ENCODE assay signal across 17 cellular contexts in the genomic region with DNA sequence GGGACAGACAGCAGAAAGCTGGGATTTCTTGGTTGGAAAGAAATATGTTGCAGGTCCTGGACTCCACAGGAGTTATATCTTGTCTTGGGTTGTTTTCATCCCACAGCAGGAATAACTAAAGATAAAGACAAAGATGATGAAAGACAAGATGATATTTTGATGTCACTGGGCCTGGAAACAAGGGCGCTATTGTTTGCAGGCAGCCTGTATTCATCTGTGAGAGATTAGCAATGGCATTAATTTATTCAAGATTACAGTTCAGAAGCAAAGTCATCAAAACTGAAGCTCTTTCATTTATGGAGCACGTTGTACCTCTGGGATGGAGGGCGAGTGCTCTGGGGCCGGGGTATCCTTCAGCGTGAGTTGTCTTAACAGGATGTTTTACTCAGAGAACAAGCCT.
DNase-seq lines count a peak whose midpoint lies in the region; ATAC-seq and TF ChIP-seq lines count a peak whose summit lies in the region.
"Had no signal": no experiment of that assay in that cellular context is flagged by ENCODE, and none has a peak within 500 bp of the region (broad histone marks: within the 10 kb centered on the region; RNA-seq: fewer than 3 reads in every experiment).

No MANE protein-coding gene starts in this region.

- H3K4me3 Mint-ChIP-seq in progenitor cell of endocrine pancreas (ENCODE audit: low read depth): no peak overlapping the region
- H3K4me3 Mint-ChIP-seq: CD4-positive, CD25-positive, alpha-beta regulatory T cell had no signal

- no peaks in the 10 kb centered on the region for H3K36me3 Mint-ChIP-seq in progenitor cell of endocrine pancreas (ENCODE audit: insufficient read depth)
- H3K36me3 Mint-ChIP-seq: CD4-positive, CD25-positive, alpha-beta regulatory T cell; CD8-positive, alpha-beta memory T cell had no signal

- H3K27ac Mint-ChIP-seq in progenitor cell of endocrine pancreas: peak overlapping the region; percentile 8
- H3K27ac Mint-ChIP-seq: CD4-positive, CD25-positive, alpha-beta regulatory T cell; CD8-positive, alpha-beta memory T cell had no signal

- no peak for TF ChIP-seq CTCF in heart right ventricle (IDR thresholded peaks at IDR 0.05)
- TF ChIP-seq CTCF in left ventricle myocardium inferior (IDR thresholded peaks at IDR 0.05; ENCODE audit: borderline replicate concordance): no peak
- no peak for TF ChIP-seq CTCF in progenitor cell of endocrine pancreas (IDR thresholded peaks at IDR 0.05; ENCODE audit: unreplicated experiment)

- no peaks in the 10 kb centered on the region for H3K27me3 Mint-ChIP-seq in progenitor cell of endocrine pancreas
- H3K27me3 Mint-ChIP-seq: CD8-positive, alpha-beta memory T cell had no signal

- H3K4me1 ChIP-seq in heart right ventricle (peaks cover 0 to 17% (median 8%) of the 10 kb centered on the region in 9 donors), left ventricle myocardium inferior (peaks cover 20% of the 10 kb centered on the region)
- H3K4me1 ChIP-seq: BE2C had no signal

- H3K9me3 Mint-ChIP-seq in progenitor cell of endocrine pancreas (ENCODE audit: low read depth): no peaks in the 10 kb centered on the region

- peaks cover 0 to 7% (median 0%) of the 10 kb centered on the region in 11 donors for H3K9me3 ChIP-seq in heart right ventricle
- H3K9me3 ChIP-seq in left ventricle myocardium inferior (replicated peaks): no peaks in the 10 kb centered on the region
- H3K9me3 ChIP-seq: BE2C, HAP-1 had no signal

- H3K27me3 ChIP-seq in heart right ventricle (no peaks in the 10 kb centered on the region), left ventricle myocardium inferior (ENCODE audit: low read depth) (no peaks in the 10 kb centered on the region)
- H3K27me3 ChIP-seq: BE2C had no signal

- 70 to 78% methylated on average over 5 of the region's 5 CpGs for WGBS in heart right ventricle, 2 donors

- H3K4me3 ChIP-seq in heart right ventricle (no peak overlapping the region), left ventricle myocardium inferior (no peak overlapping the region)
- H3K4me3 ChIP-seq: GM23248, HAP-1 had no signal

- no peaks in the 10 kb centered on the region for H3K36me3 ChIP-seq in heart right ventricle
- no peaks in the 10 kb centered on the region for H3K36me3 ChIP-seq in left ventricle myocardium inferior
- H3K36me3 ChIP-seq: BE2C, HAP-1 had no signal

- intact Hi-C loops in heart right ventricle (cut with DNase I) (no loop called here), cardiac septum (cut with DNase I) (no loop called here), left ventricle myocardium inferior (cut with micrococcal nuclease) (no loop called here)

- H3K27ac ChIP-seq in heart right ventricle: no peak overlapping the region
- H3K27ac ChIP-seq in left ventricle myocardium inferior (replicated peaks): peak overlapping the region; percentile 4
- H3K27ac ChIP-seq: GM23248 had no signal

- ATAC-seq in heart right ventricle: peak in 6 of 8 donors; percentile 9 to 37 (median 28)

- DNase-seq in heart right ventricle: no peak
- DNase-seq in cardiac septum (ENCODE audit: low spot score): no peak
- DNase-seq in left ventricle myocardium inferior: no peak
- DNase-seq in progenitor cell of endocrine pancreas (ENCODE audit: low spot score, unreplicated experiment): no peak
- DNase-seq in COR-L47 (lab: John Stamatoyannopoulos, UW): no peak
- no peak for DNase-seq in LoVo (ENCODE audit: low spot score)
- no peak for DNase-seq in cerebellar nuclear complex (lab: John Stamatoyannopoulos, UW)
- DNase-seq: ACHN; BE2C; C1 segment of cervical spinal cord; CD4-positive, CD25-positive, alpha-beta regulatory T cell; CD8-positive, alpha-beta memory T cell; DMS153; DMS79; GDM1; GM23248 had no signal

- no peaks in the 10 kb centered on the region for H3K4me1 Mint-ChIP-seq in progenitor cell of endocrine pancreas (ENCODE audit: low read depth)
- H3K4me1 Mint-ChIP-seq: CD4-positive, CD25-positive, alpha-beta regulatory T cell; CD8-positive, alpha-beta memory T cell had no signal
